In genomic region chr14:60968671-60969070, GRCh38 we compare ENCODE assay signal across 20 cellular contexts.
"Had no signal": no experiment of that assay in that cellular context is flagged by ENCODE, and none has a peak within 500 bp of the region (broad histone marks: within the 10 kb centered on the region; RNA-seq: fewer than 3 reads in every experiment).

No MANE protein-coding gene starts in this region.

- H3K27ac Mint-ChIP-seq: naive thymus-derived CD4-positive, alpha-beta T cell; stimulated activated naive B cell treated with anti-CD40 and anti-IgM and Interleukin-4, amounts not matched to agents 10 μg/mL and 1 μg/mL and 100 μg/mL, for 72 hours; stimulated activated naive CD8-positive, alpha-beta T cell treated with anti-CD3 and anti-CD28 coated beads, Interleukin-15, amount 100 ng/mL, for 72 hours had no signal

- H3K36me3 ChIP-seq: colonic mucosa, left ventricle myocardium inferior, lower lobe of right lung, neutrophil, right atrium auricular region had no signal

- H3K4me3 Mint-ChIP-seq: naive thymus-derived CD4-positive, alpha-beta T cell; stimulated activated naive B cell treated with anti-CD40 and anti-IgM and Interleukin-4, amounts not matched to agents 10 μg/mL and 1 μg/mL and 100 μg/mL, for 72 hours; stimulated activated naive CD8-positive, alpha-beta T cell treated with anti-CD3 and anti-CD28 coated beads, Interleukin-15, amount 100 ng/mL, for 72 hours had no signal

- DNase-seq: colonic mucosa; dermis blood vessel endothelial cell; heart right ventricle; hypothalamus; left cardiac atrium; left ventricle myocardium inferior; lower lobe of right lung; naive thymus-derived CD4-positive, alpha-beta T cell; posterior cingulate gyrus; sigmoid colon; stimulated activated CD4-positive, alpha-beta T cell treated with anti-CD3 and anti-CD28 coated beads, Interleukin-2, amount 100 ng/mL, for 24 hours; stimulated activated CD4-positive, alpha-beta T cell treated with anti-CD3 and anti-CD28 coated beads, Interleukin-4, amount 100 ng/mL, for 4 hours; stimulated activated naive B cell treated with anti-CD40 and anti-IgM and Interleukin-4, amounts not matched to agents 10 μg/mL and 1 μg/mL and 100 μg/mL, for 72 hours; stimulated activated naive CD8-positive, alpha-beta T cell treated with anti-CD3 and anti-CD28 coated beads, Interleukin-15, amount 100 ng/mL, for 72 hours; testis had no signal

- H3K27me3 ChIP-seq: colonic mucosa, heart right ventricle, neutrophil, right atrium auricular region, sigmoid colon, testis, tibial nerve had no signal

- H3K4me1 ChIP-seq: colonic mucosa, heart right ventricle, left ventricle myocardium inferior, lower lobe of right lung, right atrium auricular region, testis, tibial nerve had no signal

- FAIRE-seq: frontal cortex had no signal

- H3K9me3 ChIP-seq: colonic mucosa, heart right ventricle, left ventricle myocardium inferior, lower lobe of right lung, neutrophil, right atrium auricular region, sigmoid colon, testis, tibial nerve had no signal

- ATAC-seq: heart right ventricle; left cardiac atrium; lower lobe of right lung; naive thymus-derived CD4-positive, alpha-beta T cell; stimulated activated naive B cell treated with anti-CD40 and anti-IgM and Interleukin-4, amounts not matched to agents 10 μg/mL and 1 μg/mL and 100 μg/mL, for 72 hours; stimulated activated naive CD8-positive, alpha-beta T cell treated with anti-CD3 and anti-CD28 coated beads, Interleukin-15, amount 100 ng/mL, for 72 hours had no signal

- H3K4me3 ChIP-seq: colonic mucosa, heart right ventricle, left ventricle myocardium inferior, lower lobe of right lung, right atrium auricular region, sigmoid colon, skin epidermis, testis, tibial nerve had no signal

- H3K27me3 Mint-ChIP-seq: naive thymus-derived CD4-positive, alpha-beta T cell; stimulated activated naive B cell treated with anti-CD40 and anti-IgM and Interleukin-4, amounts not matched to agents 10 μg/mL and 1 μg/mL and 100 μg/mL, for 72 hours; stimulated activated naive CD8-positive, alpha-beta T cell treated with anti-CD3 and anti-CD28 coated beads, Interleukin-15, amount 100 ng/mL, for 72 hours had no signal

- H3K9me3 Mint-ChIP-seq: naive thymus-derived CD4-positive, alpha-beta T cell; stimulated activated naive B cell treated with anti-CD40 and anti-IgM and Interleukin-4, amounts not matched to agents 10 μg/mL and 1 μg/mL and 100 μg/mL, for 72 hours; stimulated activated naive CD8-positive, alpha-beta T cell treated with anti-CD3 and anti-CD28 coated beads, Interleukin-15, amount 100 ng/mL, for 72 hours had no signal

- H3K27ac ChIP-seq: colonic mucosa, heart right ventricle, left ventricle myocardium inferior, lower lobe of right lung, neutrophil, right atrium auricular region, sigmoid colon, skin epidermis, testis, tibial nerve had no signal
